ENCODE assay signal across 9 cellular contexts in the genomic region with DNA sequence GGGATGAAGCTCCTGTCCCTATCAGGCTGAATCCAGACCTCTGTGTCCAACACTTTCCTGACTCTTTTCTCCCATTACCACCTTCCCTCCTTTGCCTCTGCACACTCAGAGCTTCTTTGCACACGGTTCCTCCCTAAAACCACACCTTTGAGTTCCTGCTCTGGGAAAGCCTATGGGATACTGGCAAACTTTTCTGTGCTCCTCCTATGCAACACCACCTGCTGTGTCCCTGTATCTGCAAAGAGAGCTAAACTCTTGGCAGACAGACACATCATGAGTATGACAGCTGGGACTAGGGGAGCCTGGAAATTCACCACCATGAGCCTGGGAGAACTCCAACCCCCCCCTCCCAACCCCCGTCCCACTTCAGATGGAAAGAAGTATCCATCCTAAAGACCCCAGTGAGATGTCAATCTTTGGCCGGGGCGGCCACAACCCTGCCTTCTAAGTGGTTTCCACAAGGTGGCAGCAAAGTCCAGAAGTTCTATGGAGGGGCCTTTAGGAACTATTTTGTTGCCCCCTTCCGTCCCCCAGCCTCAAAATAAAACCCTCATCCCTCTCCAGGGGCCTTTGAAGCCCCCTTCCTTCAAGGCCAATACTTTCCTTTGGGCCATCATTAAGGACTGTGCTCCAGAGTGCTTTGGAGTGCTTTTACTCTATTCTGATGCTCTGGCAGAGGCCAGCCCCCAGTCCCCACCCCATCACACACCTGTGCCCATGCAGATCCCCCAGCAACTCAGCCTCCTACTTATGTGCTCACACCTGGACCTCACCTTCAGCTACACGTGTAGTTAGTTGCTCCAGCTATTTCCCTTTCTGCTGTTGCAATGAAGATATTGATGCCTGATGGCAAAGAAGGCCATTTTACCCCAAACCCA. TPM values are rescaled to one million over a fixed set of nuclear protein-coding genes. Genes with fewer than 3 reads are reported as not detected.
DNase-seq lines count a peak whose midpoint lies in the region; ATAC-seq and TF ChIP-seq lines count a peak whose summit lies in the region.
"Had no signal": no experiment of that assay in that cellular context is flagged by ENCODE, and none has a peak within 500 bp of the region (broad histone marks: within the 10 kb centered on the region; RNA-seq: fewer than 3 reads in every experiment).

No MANE protein-coding gene starts in this region.

- H3K27ac ChIP-seq in C4-2B (peak overlapping the region; percentile 18), HEK293 (ENCODE audit: extremely low read depth, low read depth, low read length) (no peak overlapping the region)
- H3K27ac ChIP-seq: epithelial cell of prostate had no signal

- H3K4me1 Mint-ChIP-seq in activated CD4-positive, alpha-beta T cell treated with anti-CD3 and anti-CD28 coated beads for 36 hours: no peaks in the 10 kb centered on the region
- peaks cover 0 to 4% of the 10 kb centered on the region in 2 donors for H3K4me1 Mint-ChIP-seq in effector memory CD8-positive, alpha-beta T cell (ENCODE audit: low read depth in 2 of 2)
- H3K4me1 Mint-ChIP-seq in naive thymus-derived CD8-positive, alpha-beta T cell: peaks cover 0 to 14% (median 4%) of the 10 kb centered on the region in 4 donors

- H3K4me3 ChIP-seq in HEK293 (ENCODE audit: low read depth, low read length): no peak overlapping the region

- H3K4me1 ChIP-seq in HEK293 (ENCODE audit: control insufficient read depth, insufficient read depth, low read length): no peaks in the 10 kb centered on the region

- no peaks in the 10 kb centered on the region for H3K36me3 ChIP-seq in HEK293 (ENCODE audit: control insufficient read depth in 2 of 2, insufficient read depth in 1 of 2, low read length in 2 of 2)

- peaks cover 14% of the 10 kb centered on the region for H3K27me3 Mint-ChIP-seq in activated CD4-positive, alpha-beta T cell treated with anti-CD3 and anti-CD28 coated beads for 36 hours
- peaks cover 45 to 76% of the 10 kb centered on the region in 2 donors for H3K27me3 Mint-ChIP-seq in effector memory CD8-positive, alpha-beta T cell
- peaks cover 7 to 58% (median 24%) of the 10 kb centered on the region in 5 donors for H3K27me3 Mint-ChIP-seq in naive thymus-derived CD8-positive, alpha-beta T cell

- no peaks in the 10 kb centered on the region for H3K9me3 Mint-ChIP-seq in activated CD4-positive, alpha-beta T cell treated with anti-CD3 and anti-CD28 coated beads for 36 hours (ENCODE audit: low read depth)
- no peaks in the 10 kb centered on the region for H3K9me3 Mint-ChIP-seq in effector memory CD8-positive, alpha-beta T cell
- H3K9me3 Mint-ChIP-seq in naive thymus-derived CD8-positive, alpha-beta T cell: no peaks in the 10 kb centered on the region

- intact Hi-C loops in activated CD4-positive, alpha-beta T cell treated with anti-CD3 and anti-CD28 coated beads for 36 hours (cut with DNase I, micrococcal nuclease): loop anchor here (1.0 to 5.0 kb wide), 2 partner anchors 203 to 267 kb away; no protein-coding TSS in a partner anchor

- no peaks in the 10 kb centered on the region for H3K9me3 ChIP-seq in HEK293 (ENCODE audit: control insufficient read depth, insufficient read depth, low read depth, low read length)

- TF ChIP-seq CTCF in C4-2B (conservative IDR thresholded peaks at IDR 0.05): peak; percentile 85
- peak; percentile 13; the same call in 1 of the 2 replicates for TF ChIP-seq CTCF in HEK293 (tag by site-specific recombination; IDR thresholded peaks at IDR 0.05)

- CTCF ChIA-PET in HEK293 (lab: Yijun Ruan, JAX): interaction anchor here (0.5 to 16.0 kb wide), 40 partner anchors 8 to 295 kb away, joined by 3 to 392 read pairs (median 4); a partner anchor contains a TSS
- CTCF ChIA-PET in activated CD4-positive, alpha-beta T cell treated with anti-CD3 and anti-CD28 coated beads for 36 hours (lab: Charles Lee): interaction anchor here (0.5 to 7.1 kb wide), 11 partner anchors 9 to 1230 kb away, joined by 3 to 108 read pairs (median 3); a partner anchor contains a TSS

- H3K27ac Mint-ChIP-seq in activated CD4-positive, alpha-beta T cell treated with anti-CD3 and anti-CD28 coated beads for 36 hours: no peak overlapping the region
- no peak overlapping the region for H3K27ac Mint-ChIP-seq in effector memory CD8-positive, alpha-beta T cell
- H3K27ac Mint-ChIP-seq in naive thymus-derived CD8-positive, alpha-beta T cell: peak overlapping the region in 2 of 10 donors; percentile 25 to 37

- no peaks in the 10 kb centered on the region for H3K36me3 Mint-ChIP-seq in activated CD4-positive, alpha-beta T cell treated with anti-CD3 and anti-CD28 coated beads for 36 hours (ENCODE audit: low read depth)
- H3K36me3 Mint-ChIP-seq in effector memory CD8-positive, alpha-beta T cell (ENCODE audit: insufficient read depth): no peaks in the 10 kb centered on the region
- H3K36me3 Mint-ChIP-seq in naive thymus-derived CD8-positive, alpha-beta T cell: no peaks in the 10 kb centered on the region

- no peak overlapping the region for H3K4me3 Mint-ChIP-seq in activated CD4-positive, alpha-beta T cell treated with anti-CD3 and anti-CD28 coated beads for 36 hours
- no peak overlapping the region for H3K4me3 Mint-ChIP-seq in effector memory CD8-positive, alpha-beta T cell
- no peak overlapping the region for H3K4me3 Mint-ChIP-seq in naive thymus-derived CD8-positive, alpha-beta T cell

- ATAC-seq in activated CD4-positive, alpha-beta T cell treated with anti-CD3 and anti-CD28 coated beads for 36 hours: peak; percentile 51
- peak; percentile 50 for ATAC-seq in effector memory CD8-positive, alpha-beta T cell (replicated peaks)
- peak in 1 of 2 donors; percentile 39 for ATAC-seq in naive thymus-derived CD8-positive, alpha-beta T cell
- ATAC-seq in HG02642 (IDR thresholded peaks at IDR 0.05; ENCODE audit: poor library complexity, unreplicated experiment): no peak
- ATAC-seq in GM19452 (IDR thresholded peaks at IDR 0.05; ENCODE audit: unreplicated experiment): no peak

- peak; percentile 51 for DNase-seq in activated CD4-positive, alpha-beta T cell treated with anti-CD3 and anti-CD28 coated beads for 36 hours
- DNase-seq in effector memory CD8-positive, alpha-beta T cell: peak; percentile 19 to 37 (median 33)
- DNase-seq in naive thymus-derived CD8-positive, alpha-beta T cell: peak in 6 of 10 donors; percentile 12 to 47 (median 37)
- no peak for DNase-seq in EL

- POLR2A ChIA-PET in HEK293 (lab: Yijun Ruan, JAX): interaction anchor here (0.6 kb wide), 1 partner anchor 13 kb away, joined by 4 read pairs; no protein-coding TSS in a partner anchor
- POLR2A ChIA-PET in activated CD4-positive, alpha-beta T cell treated with anti-CD3 and anti-CD28 coated beads for 36 hours (lab: Charles Lee): no interaction called here
- POLR2A ChIA-PET in naive thymus-derived CD8-positive, alpha-beta T cell (lab: Charles Lee): interaction anchor here (1.0 to 2.3 kb wide), 2 partner anchors 185 to 267 kb away, joined by 3 to 9 read pairs; no protein-coding TSS in a partner anchor

TF ChIP-seq in HEK293, 187 proteins besides CTCF, POLR2A, EP300 and RAD21:
- TF ChIP-seq, protein P1, sequence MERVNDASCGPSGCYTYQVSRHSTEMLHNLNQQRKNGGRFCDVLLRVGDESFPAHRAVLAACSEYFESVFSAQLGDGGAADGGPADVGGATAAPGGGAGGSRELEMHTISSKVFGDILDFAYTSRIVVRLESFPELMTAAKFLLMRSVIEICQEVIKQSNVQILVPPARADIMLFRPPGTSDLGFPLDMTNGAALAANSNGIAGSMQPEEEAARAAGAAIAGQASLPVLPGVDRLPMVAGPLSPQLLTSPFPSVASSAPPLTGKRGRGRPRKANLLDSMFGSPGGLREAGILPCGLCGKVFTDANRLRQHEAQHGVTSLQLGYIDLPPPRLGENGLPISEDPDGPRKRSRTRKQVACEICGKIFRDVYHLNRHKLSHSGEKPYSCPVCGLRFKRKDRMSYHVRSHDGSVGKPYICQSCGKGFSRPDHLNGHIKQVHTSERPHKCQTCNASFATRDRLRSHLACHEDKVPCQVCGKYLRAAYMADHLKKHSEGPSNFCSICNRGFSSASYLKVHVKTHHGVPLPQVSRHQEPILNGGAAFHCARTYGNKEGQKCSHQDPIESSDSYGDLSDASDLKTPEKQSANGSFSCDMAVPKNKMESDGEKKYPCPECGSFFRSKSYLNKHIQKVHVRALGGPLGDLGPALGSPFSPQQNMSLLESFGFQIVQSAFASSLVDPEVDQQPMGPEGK (tag by site-specific recombination; IDR thresholded peaks at IDR 0.05): peak; percentile 32; the same call in 1 of the 2 replicates
- TF ChIP-seq ZNF266 (tag by site-specific recombination; IDR thresholded peaks at IDR 0.05; ENCODE audit: low read depth) (no peak), ZNF654 (tag by site-specific recombination; IDR thresholded peaks at IDR 0.05; ENCODE audit: low read depth) (peak; percentile 82)

RNA-seq across cellular contexts. Expression of a gene that starts 19.4 kb away (rescaled TPM):
- not detected for total RNA-seq in activated CD4-positive, alpha-beta T cell treated with anti-CD3 and anti-CD28 coated beads for 36 hours
- total RNA-seq in naive thymus-derived CD8-positive, alpha-beta T cell: not detected
- not detected for polyA plus RNA-seq in naive thymus-derived CD8-positive, alpha-beta T cell

Comparison
In these comparisons a context has a peak if more than half of its experiments do, and no peak if none do; other contexts are left out.
1. ATAC-seq: peak in activated CD4-positive, alpha-beta T cell treated with anti-CD3 and anti-CD28 coated beads for 36 hours (single experiment) and effector memory CD8-positive, alpha-beta T cell (single experiment); none in HG02642 (single experiment) and GM19452 (single experiment).